ENCODE assay signal across 10 cellular contexts in the genomic region with DNA sequence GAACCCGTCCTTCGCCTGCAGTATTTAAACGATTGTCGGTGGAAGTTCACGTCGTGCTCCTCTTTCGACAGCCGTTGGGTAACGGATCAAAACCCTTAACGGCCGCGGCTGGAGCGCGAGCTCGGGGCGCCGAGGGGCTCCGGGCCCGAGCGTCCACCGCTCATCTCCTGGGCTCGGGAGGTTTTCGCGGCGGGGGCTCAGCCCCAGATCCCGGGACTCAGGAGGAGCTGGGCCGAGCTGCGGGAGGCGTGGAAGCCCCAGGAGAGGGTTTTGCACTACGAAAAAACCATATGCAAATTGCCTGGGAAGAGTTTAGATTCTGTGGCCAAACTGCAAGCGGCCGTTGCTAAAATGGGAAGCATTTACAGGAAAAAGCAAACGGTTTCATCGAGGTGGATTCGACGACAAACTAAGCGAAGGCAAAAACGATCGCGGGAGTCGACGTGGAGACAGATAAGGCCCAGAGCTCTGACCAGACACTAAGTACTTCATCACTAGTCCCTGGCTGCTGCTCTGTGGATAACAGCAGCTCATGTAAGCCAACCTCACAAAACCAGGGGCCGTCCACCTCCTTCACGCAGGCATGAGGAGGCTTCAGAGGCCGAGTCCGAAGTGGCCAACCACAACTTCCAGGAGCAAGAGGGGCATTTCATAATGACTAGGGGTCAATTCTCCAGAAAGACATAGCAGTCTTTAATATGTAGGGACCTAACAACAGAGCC.
DNase-seq lines count a peak whose midpoint lies in the region; ATAC-seq and TF ChIP-seq lines count a peak whose summit lies in the region.
"Had no signal": no experiment of that assay in that cellular context is flagged by ENCODE, and none has a peak within 500 bp of the region (broad histone marks: within the 10 kb centered on the region; RNA-seq: fewer than 3 reads in every experiment).

No MANE protein-coding gene starts in this region.

- H3K4me1 ChIP-seq in esophagus (ENCODE audit: control insufficient read depth in 2 of 2, insufficient read depth in 2 of 2, low read length in 1 of 2) (no peaks in the 10 kb centered on the region), testis (no peaks in the 10 kb centered on the region)

- H3K9me3 ChIP-seq in esophagus (ENCODE audit: control insufficient read depth in 2 of 2, insufficient read depth in 1 of 2, low read depth in 1 of 2, low read length in 1 of 2) (peaks cover 0 to 2% of the 10 kb centered on the region in 2 donors), testis (no peaks in the 10 kb centered on the region)

- peaks cover 24% of the 10 kb centered on the region for H3K27me3 Mint-ChIP-seq in WTC11 (ENCODE audit: low read depth)
- H3K27me3 Mint-ChIP-seq in memory B cell, result peaks cover 12% of the 10 kb centered on the region

- peak; percentile 49 for DNase-seq in WTC11 (ENCODE audit: low spot score)
- DNase-seq in memory B cell (ENCODE audit: low spot score in 2 of 2), result peak in 1 of 2 donors; percentile 20
- peak; percentile 21 for DNase-seq in testis
- no peak for DNase-seq in NCI-H2107 treated with DMSO at 0.1 percent for 48 hours (lab: John Stamatoyannopoulos, UW; ENCODE audit: unreplicated experiment)
- DNase-seq in NCI-H1436 (lab: John Stamatoyannopoulos, UW), result no peak
- DNase-seq: NCI-H446 treated with DMSO at 0.1 percent for 48 hours; stimulated activated CD4-positive, alpha-beta T cell treated with anti-CD3 and anti-CD28 coated beads, Interleukin-1b, Interleukin-23, amount 100 ng/mL, for 48 hours had no signal

- H3K4me3 ChIP-seq in esophagus (ENCODE audit: low read depth in 1 of 2, low read length in 2 of 2) (peak overlapping the region; percentile 27 to 58), testis (peak overlapping the region; percentile 34 to 36)

- H3K4me1 Mint-ChIP-seq in WTC11, result peaks cover 24% of the 10 kb centered on the region
- peaks cover 6% of the 10 kb centered on the region for H3K4me1 Mint-ChIP-seq in memory B cell

- H3K36me3 Mint-ChIP-seq in WTC11 (peaks cover 6% of the 10 kb centered on the region), memory B cell (peaks cover 4% of the 10 kb centered on the region)

- H3K4me3 Mint-ChIP-seq in WTC11 (peak overlapping the region; percentile 74), memory B cell (peak overlapping the region; percentile 78)

- intact Hi-C loops in testis (cut with DNase I; ENCODE audit: low total_unique reads), result no loop called here

- TF ChIP-seq CTCF in WTC11 (IDR thresholded peaks at IDR 0.05) (no peak), testis (IDR thresholded peaks at IDR 0.05) (no peak)

- 17 to 23% methylated on average over 46 of the region's 46 CpGs for WGBS in esophagus, 2 donors
- 12% methylated on average over 34 to 46 of the region's 46 CpGs for WGBS in testis, 2 donors

- no peak for TF ChIP-seq POLR2A in testis (IDR thresholded peaks at IDR 0.05)

- H3K36me3 ChIP-seq in esophagus (ENCODE audit: control insufficient read depth in 2 of 2, insufficient read depth in 2 of 2, low read length in 1 of 2), result no peaks in the 10 kb centered on the region
- no peaks in the 10 kb centered on the region for H3K36me3 ChIP-seq in testis (ENCODE audit: low read depth, missing control alignments)

- H3K27me3 ChIP-seq in esophagus (ENCODE audit: control insufficient read depth in 1 of 2, insufficient read depth in 2 of 2, low read length in 2 of 2), result no peaks in the 10 kb centered on the region
- H3K27me3 ChIP-seq in testis, result no peaks in the 10 kb centered on the region

- H3K27ac Mint-ChIP-seq in WTC11 (peak overlapping the region; percentile 84; the same call in 1 of the 2 replicates), memory B cell (no peak overlapping the region)

- ATAC-seq in WTC11 (peak; percentile 52), memory B cell (ENCODE audit: low read depth) (peak; percentile 14), GM21360 (IDR thresholded peaks at IDR 0.05; ENCODE audit: unreplicated experiment) (no peak), GM18520 (IDR thresholded peaks at IDR 0.05; ENCODE audit: unreplicated experiment) (no peak)

- POLR2A ChIA-PET in WTC11 (lab: Charles Lee), result interaction anchor here (0.5 to 0.6 kb wide), 2 partner anchors 131 to 1183 kb away, joined by 3 to 4 read pairs; no protein-coding TSS in a partner anchor

- no peak overlapping the region for H3K27ac ChIP-seq in esophagus (ENCODE audit: low read depth in 2 of 2, low read length in 1 of 2)
- no peak overlapping the region for H3K27ac ChIP-seq in testis

- CTCF ChIA-PET in WTC11 (lab: Charles Lee), result interaction anchor here (0.6 to 2.4 kb wide), 20 partner anchors 12 to 787 kb away, joined by 3 to 13 read pairs (median 3); partner anchors contain the start of genes CPEB3 and MARCHF5

- peaks cover 20% of the 10 kb centered on the region for H3K9me3 Mint-ChIP-seq in WTC11
- H3K9me3 Mint-ChIP-seq in memory B cell, result peaks cover 7% of the 10 kb centered on the region

TF ChIP-seq in WTC11, 78 proteins besides CTCF, POLR2A, EP300 and RAD21:
- TF ChIP-seq ZNF423 (CRISPR knock-in tag; IDR thresholded peaks at IDR 0.05) (no peak), ELF4 (CRISPR knock-in tag; IDR thresholded peaks at IDR 0.05; ENCODE audit: low read depth) (no peak), SMAD3 (CRISPR knock-in tag; IDR thresholded peaks at IDR 0.05; ENCODE audit: borderline replicate concordance) (no peak), MAX (CRISPR knock-in tag; IDR thresholded peaks at IDR 0.05) (0 out of 2 replicates have a peak, but pooled peaks have one; percentile 23)
- TF ChIP-seq, protein P1, sequence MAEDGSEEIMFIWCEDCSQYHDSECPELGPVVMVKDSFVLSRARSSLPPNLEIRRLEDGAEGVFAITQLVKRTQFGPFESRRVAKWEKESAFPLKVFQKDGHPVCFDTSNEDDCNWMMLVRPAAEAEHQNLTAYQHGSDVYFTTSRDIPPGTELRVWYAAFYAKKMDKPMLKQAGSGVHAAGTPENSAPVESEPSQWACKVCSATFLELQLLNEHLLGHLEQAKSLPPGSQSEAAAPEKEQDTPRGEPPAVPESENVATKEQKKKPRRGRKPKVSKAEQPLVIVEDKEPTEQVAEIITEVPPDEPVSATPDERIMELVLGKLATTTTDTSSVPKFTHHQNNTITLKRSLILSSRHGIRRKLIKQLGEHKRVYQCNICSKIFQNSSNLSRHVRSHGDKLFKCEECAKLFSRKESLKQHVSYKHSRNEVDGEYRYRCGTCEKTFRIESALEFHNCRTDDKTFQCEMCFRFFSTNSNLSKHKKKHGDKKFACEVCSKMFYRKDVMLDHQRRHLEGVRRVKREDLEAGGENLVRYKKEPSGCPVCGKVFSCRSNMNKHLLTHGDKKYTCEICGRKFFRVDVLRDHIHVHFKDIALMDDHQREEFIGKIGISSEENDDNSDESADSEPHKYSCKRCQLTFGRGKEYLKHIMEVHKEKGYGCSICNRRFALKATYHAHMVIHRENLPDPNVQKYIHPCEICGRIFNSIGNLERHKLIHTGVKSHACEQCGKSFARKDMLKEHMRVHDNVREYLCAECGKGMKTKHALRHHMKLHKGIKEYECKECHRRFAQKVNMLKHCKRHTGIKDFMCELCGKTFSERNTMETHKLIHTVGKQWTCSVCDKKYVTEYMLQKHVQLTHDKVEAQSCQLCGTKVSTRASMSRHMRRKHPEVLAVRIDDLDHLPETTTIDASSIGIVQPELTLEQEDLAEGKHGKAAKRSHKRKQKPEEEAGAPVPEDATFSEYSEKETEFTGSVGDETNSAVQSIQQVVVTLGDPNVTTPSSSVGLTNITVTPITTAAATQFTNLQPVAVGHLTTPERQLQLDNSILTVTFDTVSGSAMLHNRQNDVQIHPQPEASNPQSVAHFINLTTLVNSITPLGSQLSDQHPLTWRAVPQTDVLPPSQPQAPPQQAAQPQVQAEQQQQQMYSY (CRISPR knock-in tag; IDR thresholded peaks at IDR 0.05), result no peak

Comparison
In these comparisons a context has a peak if more than half of its experiments do, and no peak if none do; other contexts are left out.
1. ATAC-seq: peak in WTC11 (single experiment) and memory B cell (single experiment); none in GM21360 (single experiment) and GM18520 (single experiment).
2. DNase-seq: peak in WTC11 (single experiment) and testis (single experiment); none in NCI-H2107 treated with DMSO at 0.1 percent for 48 hours (single experiment) and NCI-H1436 (single experiment).